In the genomic region with DNA sequence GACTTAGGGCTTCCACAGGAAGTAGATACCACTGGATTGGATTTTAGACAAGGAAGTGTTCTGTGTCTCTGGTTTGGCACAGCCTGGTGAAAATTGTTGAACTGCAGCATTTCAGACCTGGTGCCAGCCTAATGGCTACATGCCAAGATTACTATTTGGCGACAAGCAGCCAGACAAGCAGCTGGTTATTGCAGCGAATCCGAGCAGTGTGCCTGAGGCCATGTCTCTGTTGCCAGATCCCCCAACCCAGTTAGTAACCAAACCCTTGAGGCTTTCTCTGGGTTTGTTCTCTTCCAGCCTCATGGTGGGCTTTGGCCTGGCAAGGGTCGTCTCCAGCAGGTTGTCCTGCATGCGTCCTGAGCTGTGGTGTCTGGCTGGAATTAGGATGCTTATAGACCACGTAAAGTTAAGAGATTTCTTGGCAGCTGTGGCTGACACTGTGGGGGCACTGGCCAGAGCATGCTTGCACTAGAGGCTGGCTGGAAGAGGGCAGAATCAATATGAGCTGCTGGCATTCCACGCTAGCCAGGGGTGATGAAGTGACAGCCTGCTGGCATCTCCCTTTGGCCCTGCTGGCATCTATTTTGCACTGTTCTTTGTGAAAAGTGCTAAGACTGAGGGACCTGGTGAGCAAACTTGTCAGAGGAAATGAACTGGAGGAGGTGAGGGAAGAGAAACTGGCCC, we compare ENCODE assay signal across 9 cellular contexts.
DNase-seq lines count a peak whose midpoint lies in the region; ATAC-seq and TF ChIP-seq lines count a peak whose summit lies in the region.
"Had no signal": no experiment of that assay in that cellular context is flagged by ENCODE, and none has a peak within 500 bp of the region (broad histone marks: within the 10 kb centered on the region; RNA-seq: fewer than 3 reads in every experiment).

No MANE protein-coding gene starts in this region.

- no peaks in the 10 kb centered on the region for H3K36me3 ChIP-seq in left ventricle myocardium inferior

- no peaks in the 10 kb centered on the region for H3K79me1 ChIP-seq in H9 (ENCODE audit: insufficient read depth, low read depth, low read length, poor library complexity, severe bottlenecking)

- H4K91ac ChIP-seq in H9 (ENCODE audit: insufficient read length, low read depth, low read length) = no peak overlapping the region

- no peak overlapping the region for H2AFZ ChIP-seq in H9 (ENCODE audit: low read length)

- H3K4me2 ChIP-seq in H9 (ENCODE audit: insufficient read depth, insufficient read length, low read length) = no peak overlapping the region

- no peak overlapping the region for H3K9ac ChIP-seq in H9 (ENCODE audit: extremely low read depth, insufficient read length, low read length)

- no peaks in the 10 kb centered on the region for H3K27me3 Mint-ChIP-seq in H9 (ENCODE audit: low read depth)

- H3K23me2 ChIP-seq in H9 (ENCODE audit: insufficient read length, low read depth, low read length, poor library complexity, severe bottlenecking) = no peaks in the 10 kb centered on the region

- H4K8ac ChIP-seq in H9 (replicated peaks; ENCODE audit: insufficient read length, low read depth, low read length) = no peak overlapping the region

- no peaks in the 10 kb centered on the region for H3K9me3 Mint-ChIP-seq in H9

- no peaks in the 10 kb centered on the region for H3K36me3 Mint-ChIP-seq in H9 (ENCODE audit: insufficient read depth in 1 of 3, low read depth in 3 of 3)

- no peak overlapping the region for H4K5ac ChIP-seq in H9 (ENCODE audit: insufficient read length, low read depth, low read length)

- no peaks in the 10 kb centered on the region for H4K20me1 ChIP-seq in H9 (ENCODE audit: control insufficient read depth, insufficient read depth, insufficient read length)

- no peak for TF ChIP-seq CTCF in H9 (conservative IDR thresholded peaks at IDR 0.05)
- no peak for TF ChIP-seq CTCF in left ventricle myocardium inferior (IDR thresholded peaks at IDR 0.05; ENCODE audit: borderline replicate concordance)

- no peak overlapping the region for H3K23ac ChIP-seq in H9 (ENCODE audit: insufficient read length, low read depth, low read length)

- intact Hi-C loops in left ventricle myocardium inferior (cut with micrococcal nuclease) = no loop called here

- H3K18ac ChIP-seq in H9 (ENCODE audit: insufficient read length, low read depth, low read length) = no peak overlapping the region

- no peak for ATAC-seq in GM21526 (IDR thresholded peaks at IDR 0.05; ENCODE audit: low FRiP score, unreplicated experiment)
- no peak for ATAC-seq in GM18907 (IDR thresholded peaks at IDR 0.05; ENCODE audit: unreplicated experiment)
- ATAC-seq in HG03039 (IDR thresholded peaks at IDR 0.05; ENCODE audit: unreplicated experiment) = no peak

- peak overlapping the region in 2 of 3 experiments; percentile 74 to 83; a peak in 6 of 7 replicates for H3K27ac Mint-ChIP-seq in H9

- no peak overlapping the region for H2BK120ac ChIP-seq in H9 (ENCODE audit: low read depth, low read length, poor library complexity, severe bottlenecking)

- H3K4me1 ChIP-seq in H9 (ENCODE audit: insufficient read depth, low read length) (no peaks in the 10 kb centered on the region; the same call in 1 of the 2 replicates), left ventricle myocardium inferior (peaks cover 30% of the 10 kb centered on the region)

- DNase-seq in H9 (no peak), SHP77 treated with DMSO at 0.1 percent for 48 hours (lab: John Stamatoyannopoulos, UW) (peak; percentile 6), left ventricle myocardium inferior (no peak), putamen (ENCODE audit: low spot score) (peak; percentile 21)
- DNase-seq in stimulated activated CD4-positive, alpha-beta T cell treated with anti-CD3 and anti-CD28 coated beads, Interleukin-2, amount 100 ng/mL, for 24 hours = no peak
- DNase-seq: activated CD4-positive, alpha-beta T cell treated with anti-CD3 and anti-CD28 coated beads for 1 hour had no signal

- peaks cover 14 to 24% of the 10 kb centered on the region in 2 experiments for H3K4me1 Mint-ChIP-seq in H9

- H3K14ac ChIP-seq in H9 (ENCODE audit: insufficient read depth, low read length) = no peak overlapping the region

- H3K4me3 ChIP-seq in left ventricle myocardium inferior = peak overlapping the region; percentile 29

- no peaks in the 10 kb centered on the region for H3K9me3 ChIP-seq in H9 (ENCODE audit: control insufficient read depth, low read depth, low read length)
- H3K9me3 ChIP-seq in left ventricle myocardium inferior (replicated peaks) = no peaks in the 10 kb centered on the region

- no peak overlapping the region for H3K4ac ChIP-seq in H9 (ENCODE audit: low read depth, low read length)

- H3K27me3 ChIP-seq in H9 (ENCODE audit: insufficient read depth, low read length) (no peaks in the 10 kb centered on the region), left ventricle myocardium inferior (ENCODE audit: low read depth) (no peaks in the 10 kb centered on the region)

- H3K27ac ChIP-seq in H9 (ENCODE audit: insufficient read length, low read depth, low read length) = no peak overlapping the region
- peak overlapping the region; percentile 20 for H3K27ac ChIP-seq in left ventricle myocardium inferior (replicated peaks)

- H2BK15ac ChIP-seq in H9 (ENCODE audit: low read depth, low read length) = no peak overlapping the region

- no peaks in the 10 kb centered on the region for H3K79me2 ChIP-seq in H9 (ENCODE audit: insufficient read depth, low read length)

- H3K56ac ChIP-seq in H9 (ENCODE audit: insufficient read length, low read depth, low read length) = no peak overlapping the region

- no peak overlapping the region for H3K4me3 Mint-ChIP-seq in H9

- H2BK20ac ChIP-seq in H9 (ENCODE audit: low read depth, low read length, poor library complexity, severe bottlenecking) = no peak overlapping the region

- no peak overlapping the region for H2AK5ac ChIP-seq in H9 (ENCODE audit: insufficient read length, low read length)

- H3T11ph ChIP-seq in H9 (ENCODE audit: low read length) = no peak overlapping the region

- WGBS in H9 (ENCODE audit: extremely low coverage, insufficient read length, low lambda C conversion rate) = no CpG with 5 or more reads among the region's 7 CpGs

- no peak overlapping the region for H2BK5ac ChIP-seq in H9 (ENCODE audit: insufficient read length, low read length)

- H2BK12ac ChIP-seq in H9 (ENCODE audit: insufficient read length, low read depth, low read length) = no peak overlapping the region

Comparison
In these comparisons a context has a peak if more than half of its experiments do, and no peak if none do; other contexts are left out.
1. DNase-seq: peak in SHP77 treated with DMSO at 0.1 percent for 48 hours (single experiment) and putamen (single experiment); none in H9 (single experiment), left ventricle myocardium inferior (single experiment) and stimulated activated CD4-positive, alpha-beta T cell treated with anti-CD3 and anti-CD28 coated beads, Interleukin-2, amount 100 ng/mL, for 24 hours (0 of 2).